ENCODE assay signal across 16 cellular contexts in genomic region chr4:4216668-4217067, GRCh38. TPM values are rescaled to one million over a fixed set of nuclear protein-coding genes. Genes with fewer than 3 reads are reported as not detected.
A peak's percentile ranks its signal among the peaks of the same experiment; 100 is the strongest.
DNase-seq lines count a peak whose midpoint lies in the region; ATAC-seq, FAIRE-seq and TF ChIP-seq lines count a peak whose summit lies in the region.
"Had no signal": no experiment of that assay in that cellular context is flagged by ENCODE, and none has a peak within 500 bp of the region (broad histone marks: within the 10 kb centered on the region; RNA-seq: fewer than 3 reads in every experiment).

No MANE protein-coding gene starts in this region.

- H3K4me3 Mint-ChIP-seq in activated naive CD8-positive, alpha-beta T cell treated with anti-CD3 and anti-CD28 coated beads for 36 hours: no peak overlapping the region
- H3K4me3 Mint-ChIP-seq: naive thymus-derived CD8-positive, alpha-beta T cell had no signal

- H3K4me3 ChIP-seq in astrocyte of the spinal cord (ENCODE audit: low read depth, low read length) (no peak overlapping the region), keratinocyte (ENCODE audit: control insufficient read depth in 2 of 3, extremely low read depth in 1 of 3, insufficient read depth in 2 of 3, low read depth in 1 of 3, low read length in 3 of 3) (no peak overlapping the region)
- H3K4me3 ChIP-seq: BLaER1 treated with 17β-estradiol and CSF1 and Interleukin-3, amounts not matched to agents 10 nM and 100 nM; cardiac muscle cell; HAP-1 had no signal

- H3K4me1 Mint-ChIP-seq in activated naive CD8-positive, alpha-beta T cell treated with anti-CD3 and anti-CD28 coated beads for 36 hours: no peaks in the 10 kb centered on the region
- H3K4me1 Mint-ChIP-seq: naive thymus-derived CD8-positive, alpha-beta T cell had no signal

- no peak overlapping the region for H2AFZ ChIP-seq in keratinocyte (ENCODE audit: control insufficient read depth, low read length)

- H3K27me3 ChIP-seq in keratinocyte (ENCODE audit: control insufficient read depth, extremely low read depth, insufficient read depth, low read length): no peaks in the 10 kb centered on the region
- H3K27me3 ChIP-seq: BLaER1 treated with 17β-estradiol and CSF1 and Interleukin-3, amounts not matched to agents 10 nM and 100 nM had no signal

- no peak overlapping the region for H3K9ac ChIP-seq in keratinocyte (ENCODE audit: control insufficient read depth, extremely low read depth, insufficient read depth, low read length)
- H3K9ac ChIP-seq: BLaER1 treated with 17β-estradiol and CSF1 and Interleukin-3, amounts not matched to agents 10 nM and 100 nM had no signal

- no peaks in the 10 kb centered on the region for H3K9me1 ChIP-seq in keratinocyte (ENCODE audit: control insufficient read depth, extremely low read depth, insufficient read depth, low read length)

- dilution Hi-C loops in keratinocyte (cut with MboI; ENCODE audit: extremely low pct_ligation_motif_present, low sequenced_read_pairs): no loop called here

- in situ Hi-C loops in Caki2 (cut with HindIII; ENCODE audit: low pct_unique_long_range_greater_than_20kb, low sequenced_read_pairs): no loop called here
- in situ Hi-C loops in astrocyte of the spinal cord (cut with HindIII; ENCODE audit: low sequenced_read_pairs): no loop called here

- no peak for ATAC-seq in GM18909 (IDR thresholded peaks at IDR 0.05; ENCODE audit: poor library complexity, unreplicated experiment)
- ATAC-seq: naive thymus-derived CD8-positive, alpha-beta T cell had no signal

- H3K9me3 ChIP-seq in keratinocyte (ENCODE audit: control insufficient read depth, low read depth, low read length): no peaks in the 10 kb centered on the region
- H3K9me3 ChIP-seq: BLaER1 treated with 17β-estradiol and CSF1 and Interleukin-3, amounts not matched to agents 10 nM and 100 nM; HAP-1 had no signal

- H3K4me1 ChIP-seq in keratinocyte (ENCODE audit: control insufficient read depth, extremely low read depth, insufficient read depth, low read length): peaks cover 12% of the 10 kb centered on the region
- H3K4me1 ChIP-seq: BLaER1 treated with 17β-estradiol and CSF1 and Interleukin-3, amounts not matched to agents 10 nM and 100 nM; HAP-1 had no signal

- no peak overlapping the region for H3K27ac ChIP-seq in keratinocyte (ENCODE audit: control insufficient read depth, insufficient read depth, low read length)
- H3K27ac ChIP-seq: BLaER1 treated with 17β-estradiol and CSF1 and Interleukin-3, amounts not matched to agents 10 nM and 100 nM; cardiac muscle cell had no signal

- H3K27me3 Mint-ChIP-seq in activated naive CD8-positive, alpha-beta T cell treated with anti-CD3 and anti-CD28 coated beads for 36 hours: peaks cover 39% of the 10 kb centered on the region

- no peak overlapping the region for H3K27ac Mint-ChIP-seq in activated naive CD8-positive, alpha-beta T cell treated with anti-CD3 and anti-CD28 coated beads for 36 hours
- H3K27ac Mint-ChIP-seq: naive thymus-derived CD8-positive, alpha-beta T cell; progenitor cell of endocrine pancreas had no signal

- TF ChIP-seq CTCF in astrocyte of the spinal cord (IDR thresholded peaks at IDR 0.05; ENCODE audit: low read depth, low read length): no peak
- no peak for TF ChIP-seq CTCF in keratinocyte (optimal IDR thresholded peaks at IDR 0.05 in 1 of 3, IDR thresholded peaks at IDR 0.05 in 1 of 3, conservative IDR thresholded peaks at IDR 0.05 in 1 of 3; ENCODE audit: extremely low read depth in 1 of 3, insufficient read depth in 2 of 3, low read length in 3 of 3)

- H3K79me2 ChIP-seq in keratinocyte (ENCODE audit: control insufficient read depth, insufficient read depth, low read length): no peaks in the 10 kb centered on the region

- H4K20me1 ChIP-seq in keratinocyte (ENCODE audit: control insufficient read depth, extremely low read depth, insufficient read depth, low read length): no peaks in the 10 kb centered on the region
- H4K20me1 ChIP-seq: BLaER1 treated with 17β-estradiol and CSF1 and Interleukin-3, amounts not matched to agents 10 nM and 100 nM had no signal

- no peak overlapping the region for H3K4me2 ChIP-seq in keratinocyte (ENCODE audit: control insufficient read depth, extremely low read depth, insufficient read depth, low read depth, low read length)
- H3K4me2 ChIP-seq: BLaER1 treated with 17β-estradiol and CSF1 and Interleukin-3, amounts not matched to agents 10 nM and 100 nM had no signal

- no peaks in the 10 kb centered on the region for H3K36me3 ChIP-seq in keratinocyte (ENCODE audit: control insufficient read depth in 2 of 2, extremely low read depth in 1 of 2, insufficient read depth in 2 of 2, low read length in 2 of 2)
- H3K36me3 ChIP-seq: BLaER1 treated with 17β-estradiol and CSF1 and Interleukin-3, amounts not matched to agents 10 nM and 100 nM; cardiac muscle cell; HAP-1 had no signal

- peak; percentile 61 for FAIRE-seq in keratinocyte (lab: Jason Lieb, UNC)

- H3K9me3 Mint-ChIP-seq in activated naive CD8-positive, alpha-beta T cell treated with anti-CD3 and anti-CD28 coated beads for 36 hours: no peaks in the 10 kb centered on the region
- H3K9me3 Mint-ChIP-seq: naive thymus-derived CD8-positive, alpha-beta T cell had no signal

- DNase-seq in Caki2 (ENCODE audit: low read depth) (peak; percentile 33), HS-27A (ENCODE audit: low read depth) (peak; percentile 5), astrocyte of the spinal cord (ENCODE audit: low read depth, low spot score) (peak; percentile 41), keratinocyte (ENCODE audit: low read depth, low spot score) (peak; percentile 21)
- DNase-seq in activated naive CD8-positive, alpha-beta T cell treated with anti-CD3 and anti-CD28 coated beads for 36 hours: no peak
- DNase-seq in stimulated activated CD4-positive, alpha-beta T cell treated with anti-CD3 and anti-CD28 coated beads, Interleukin-1b, Interleukin-23, amount 100 ng/mL, for 48 hours: no peak
- DNase-seq in stimulated activated CD4-positive, alpha-beta T cell treated with anti-CD3 and anti-CD28 coated beads, Interleukin-12 subunit alpha, Interleukin-12 subunit beta, amount 100 ng/mL, for 4 hours: no peak
- DNase-seq: MV-4-11; naive thymus-derived CD8-positive, alpha-beta T cell; NCI-H2171 treated with DMSO at 0.1 percent for 48 hours; NK-92 treated with Interleukin-12 subunit alpha and Interleukin-12 subunit beta, amount 100 ng/mL, for 24 hours had no signal

- no peaks in the 10 kb centered on the region for H3K36me3 Mint-ChIP-seq in activated naive CD8-positive, alpha-beta T cell treated with anti-CD3 and anti-CD28 coated beads for 36 hours
- H3K36me3 Mint-ChIP-seq: naive thymus-derived CD8-positive, alpha-beta T cell had no signal

RNA-seq across cellular contexts. Expression of gene OTOP1, which starts 10.1 kb away (rescaled TPM):
- total RNA-seq in Caki2 (2014; rRNA removed; shearing (Covaris generic); ENCODE audit: low replicate concordance): not detected in 2 replicates
- not detected in 3 replicates for polyA plus RNA-seq in keratinocyte
- not detected for polyA plus RNA-seq in keratinocyte (2011; ENCODE audit: low read depth)
- not detected in 2 replicates for polyA plus RNA-seq in keratinocyte (2011; cell fraction: cytosol; rRNA removed)
- not detected in 2 replicates for polyA plus RNA-seq in keratinocyte (2011; cell fraction: nucleus; rRNA removed)
- polyA plus RNA-seq in keratinocyte (2012; ENCODE audit: low replicate concordance): not detected in 2 replicates
- 0.10 TPM in 1 of 3 replicates, not detected in the others for polyA minus RNA-seq in keratinocyte
- not detected for polyA minus RNA-seq in keratinocyte (2011; cell fraction: cytosol; rRNA and poly(A)+ RNA removed)
- not detected in 2 replicates for polyA minus RNA-seq in keratinocyte (2011; cell fraction: nucleus; rRNA and poly(A)+ RNA removed)
- total RNA-seq in activated naive CD8-positive, alpha-beta T cell treated with anti-CD3 and anti-CD28 coated beads for 36 hours: not detected
- total RNA-seq: cardiac muscle cell; naive thymus-derived CD8-positive, alpha-beta T cell; progenitor cell of endocrine pancreas had no signal
- polyA plus RNA-seq: cardiac muscle cell; naive thymus-derived CD8-positive, alpha-beta T cell had no signal

RNA-seq across cellular contexts. Expression of gene TMEM128, which starts 31.4 kb away (rescaled TPM):
- total RNA-seq in Caki2 (2014; rRNA removed; shearing (Covaris generic); ENCODE audit: low replicate concordance): 43.5 and 50.6 TPM in 2 replicates
- polyA plus RNA-seq in keratinocyte: 23.4 to 32.7 TPM (median 23.9 TPM) in 3 replicates
- 1.9 TPM for polyA plus RNA-seq in keratinocyte (2011; ENCODE audit: low read depth)
- 19.1 and 30.2 TPM in 2 replicates for polyA plus RNA-seq in keratinocyte (2011; cell fraction: cytosol; rRNA removed)
- 21.2 and 24.7 TPM in 2 replicates for polyA plus RNA-seq in keratinocyte (2011; cell fraction: nucleus; rRNA removed)
- 15.1 and 20.9 TPM in 2 replicates for polyA plus RNA-seq in keratinocyte (2012; ENCODE audit: low replicate concordance)
- polyA minus RNA-seq in keratinocyte: 3.2 to 14.0 TPM (median 12.6 TPM) in 3 replicates
- polyA minus RNA-seq in keratinocyte (2011; cell fraction: cytosol; rRNA and poly(A)+ RNA removed): 9.6 TPM
- polyA minus RNA-seq in keratinocyte (2011; cell fraction: nucleus; rRNA and poly(A)+ RNA removed): 5.3 and 10.2 TPM in 2 replicates
- total RNA-seq in activated naive CD8-positive, alpha-beta T cell treated with anti-CD3 and anti-CD28 coated beads for 36 hours: 10 to 100 TPM; 23.6 to 25.0 TPM

Comparison
In these comparisons a context has a peak if more than half of its experiments do, and no peak if none do; other contexts are left out.
1. DNase-seq: peak in Caki2 (single experiment), HS-27A (single experiment), astrocyte of the spinal cord (single experiment) and keratinocyte (single experiment); none in activated naive CD8-positive, alpha-beta T cell treated with anti-CD3 and anti-CD28 coated beads for 36 hours (single experiment), stimulated activated CD4-positive, alpha-beta T cell treated with anti-CD3 and anti-CD28 coated beads, Interleukin-1b, Interleukin-23, amount 100 ng/mL, for 48 hours (single experiment) and stimulated activated CD4-positive, alpha-beta T cell treated with anti-CD3 and anti-CD28 coated beads, Interleukin-12 subunit alpha, Interleukin-12 subunit beta, amount 100 ng/mL, for 4 hours (single experiment).